ENCODE assay signal across 1 cellular context in genomic region chr17:12438813-12439586, GRCh38.
TF ChIP-seq lines count a peak whose summit lies in the region.

No MANE protein-coding gene starts in this region.

TF ChIP-seq in K562, 482 proteins besides CTCF, POLR2A, EP300 and RAD21 (continued from another document and continues in another):
- TF ChIP-seq RERE (CRISPR knock-in tag; IDR thresholded peaks at IDR 0.05; ENCODE audit: borderline replicate concordance) (no peak), MLLT1 (IDR thresholded peaks at IDR 0.05) (no peak), POLR2H (tag; IDR thresholded peaks at IDR 0.05; ENCODE audit: low read depth) (peak; percentile 53; the same call in 1 of the 2 replicates), RNF219 (CRISPR knock-in tag; IDR thresholded peaks at IDR 0.05) (peak; percentile 60; the same call in 1 of the 2 replicates), ZBTB17 (CRISPR knock-in tag; IDR thresholded peaks at IDR 0.05) (peak; percentile 95), DIDO1 (tag; IDR thresholded peaks at IDR 0.05; ENCODE audit: low read depth) (no peak), BRCA1 (IDR thresholded peaks at IDR 0.05) (no peak), BRCA1 (CRISPR knock-in tag; IDR thresholded peaks at IDR 0.05) (no peak), RBM15 (IDR thresholded peaks at IDR 0.05; ENCODE audit: insufficient read depth, low read length) (no peak), THRAP3 (IDR thresholded peaks at IDR 0.05; ENCODE audit: borderline replicate concordance) (no peak), ZNF175 (CRISPR knock-in tag; IDR thresholded peaks at IDR 0.05; ENCODE audit: low read depth) (peak; percentile 97), PHB2 (IDR thresholded peaks at IDR 0.05; ENCODE audit: low read depth) (peak; percentile 81), HMG20A (CRISPR knock-in tag; conservative IDR thresholded peaks at IDR 0.05) (no peak), MCM7 (IDR thresholded peaks at IDR 0.05) (no peak), ZHX1 (conservative IDR thresholded peaks at IDR 0.05; ENCODE audit: low read length) (no peak), GTF3C2 (IDR thresholded peaks at IDR 0.05; ENCODE audit: borderline replicate concordance, extremely low read depth, insufficient read length) (no peak), CEBPZ (IDR thresholded peaks at IDR 0.05; ENCODE audit: borderline replicate concordance, low read depth, low read length) (no peak), ZNF274 (IDR thresholded peaks at IDR 0.05; ENCODE audit: borderline replicate concordance, low read depth, low read length) (peak; percentile 60; the same call in 1 of the 2 replicates), RFX5 (IDR thresholded peaks at IDR 0.05; ENCODE audit: low read depth, low read length) (no peak), MAFG (tag; conservative IDR thresholded peaks at IDR 0.05) (peak; percentile 87), MYC (IDR thresholded peaks at IDR 0.05; ENCODE audit: low read depth, low read length) (no peak), MYC (CRISPR knock-in tag; IDR thresholded peaks at IDR 0.05; ENCODE audit: borderline replicate concordance, low read depth) (no peak), ZNF668 (CRISPR knock-in tag; IDR thresholded peaks at IDR 0.05) (peak; percentile 96), REST (CRISPR knock-in tag; IDR thresholded peaks at IDR 0.05; ENCODE audit: low read depth) (no peak), CHCHD3 (CRISPR knock-in tag; IDR thresholded peaks at IDR 0.05) (no peak), KAT2B (IDR thresholded peaks at IDR 0.05; ENCODE audit: low read depth, low read length) (no peak), SRSF9 (IDR thresholded peaks at IDR 0.05; ENCODE audit: borderline replicate concordance, low read depth, low read length) (no peak), HMG20B (CRISPR knock-in tag; IDR thresholded peaks at IDR 0.05) (no peak), RBBP5 (IDR thresholded peaks at IDR 0.05; ENCODE audit: borderline replicate concordance, insufficient read depth, low read length, poor library complexity, severe bottlenecking) (no peak), ZBTB12 (CRISPR knock-in tag; IDR thresholded peaks at IDR 0.05) (peak; percentile 81), U2AF1 (optimal IDR thresholded peaks at IDR 0.05; ENCODE audit: low read depth, low read length) (no peak), HDAC6 (IDR thresholded peaks at IDR 0.05; ENCODE audit: low read depth, low read length) (no peak), RBM14 (IDR thresholded peaks at IDR 0.05; ENCODE audit: borderline replicate concordance, insufficient read depth, low read depth, low read length) (no peak), ZNF133 (CRISPR knock-in tag; IDR thresholded peaks at IDR 0.05) (no peak), ZNF830 (CRISPR knock-in tag; IDR thresholded peaks at IDR 0.05) (no peak), IFI16 (CRISPR knock-in tag; IDR thresholded peaks at IDR 0.05) (peak; percentile 95)
